In genomic region chr14:66284346-66284745, GRCh38 we compare ENCODE assay signal across 20 cellular contexts.
DNase-seq lines count a peak whose midpoint lies in the region; ATAC-seq and TF ChIP-seq lines count a peak whose summit lies in the region.
"Had no signal": no experiment of that assay in that cellular context is flagged by ENCODE, and none has a peak within 500 bp of the region (broad histone marks: within the 10 kb centered on the region; RNA-seq: fewer than 3 reads in every experiment).

No MANE protein-coding gene starts in this region.

- CTCF ChIA-PET in AG04449 (lab: Yijun Ruan, JAX): no interaction called here

- intact Hi-C loops in vagina (cut with DNase I): no loop called here

- H3K27ac ChIP-seq in brain microvascular endothelial cell (no peak overlapping the region), vagina (no peak overlapping the region)
- H3K27ac ChIP-seq: HL-60, transverse colon had no signal

- H3K36me3 ChIP-seq in brain microvascular endothelial cell (replicated peaks) (no peaks in the 10 kb centered on the region), vagina (no peaks in the 10 kb centered on the region)
- H3K36me3 ChIP-seq: transverse colon had no signal

- peak; percentile 19 for DNase-seq in AG04449 (ENCODE audit: low read depth, low spot score)
- DNase-seq in HT1080 (ENCODE audit: low read depth): peak; percentile 74
- peak; percentile 16 for DNase-seq in brain microvascular endothelial cell
- peak; percentile 59 for DNase-seq in kidney glomerular epithelial cell (lab: John Stamatoyannopoulos, UW)
- no peak for DNase-seq in NCI-H187 treated with DMSO at 0.1 percent for 48 hours (lab: John Stamatoyannopoulos, UW)
- no peak for DNase-seq in stimulated activated effector memory CD8-positive, alpha-beta T cell treated with anti-CD3 and anti-CD28 coated beads, Interleukin-12 subunit alpha, Interleukin-12 subunit beta, amount 100 ng/mL, for 72 hours (ENCODE audit: low spot score in 2 of 2)
- DNase-seq in GOT3 (lab: John Stamatoyannopoulos, UW): no peak
- no peak for DNase-seq in vagina (ENCODE audit: extremely low spot score in 2 of 2)
- DNase-seq: activated CD4-positive, alpha-beta T cell treated with anti-CD3 and anti-CD28 coated beads, Interleukin-2, amount 10 ng/mL, durations not matched to agents 7 days and 5 days; activated T-cell treated with anti-CD3 and anti-CD28 coated beads, Interleukin-2, amount 50 U/mL, for 24 hours; head of caudate nucleus; mucosa of descending colon; NCI-H1436; NCI-H2227 treated with DMSO at 0.1 percent for 48 hours; occipital lobe; SHP77; transverse colon had no signal

- no peaks in the 10 kb centered on the region for H3K4me1 ChIP-seq in vagina
- H3K4me1 ChIP-seq: transverse colon had no signal

- H3K4me1 Mint-ChIP-seq in stimulated activated effector memory CD8-positive, alpha-beta T cell treated with anti-CD3 and anti-CD28 coated beads, Interleukin-12 subunit alpha, Interleukin-12 subunit beta, amount 100 ng/mL, for 72 hours: no peaks in the 10 kb centered on the region
- H3K4me1 Mint-ChIP-seq: activated CD4-positive, alpha-beta T cell treated with anti-CD3 and anti-CD28 coated beads, Interleukin-2, amount 10 ng/mL, durations not matched to agents 7 days and 5 days; stimulated activated memory B cell treated with anti-CD40 and anti-IgM and Interleukin-4, amounts not matched to agents 10 μg/mL and 1 μg/mL and 100 μg/mL, for 72 hours had no signal

- no peak for ATAC-seq in stimulated activated effector memory CD8-positive, alpha-beta T cell treated with anti-CD3 and anti-CD28 coated beads, Interleukin-12 subunit alpha, Interleukin-12 subunit beta, amount 100 ng/mL, for 72 hours
- ATAC-seq: mucosa of descending colon; stimulated activated memory B cell treated with anti-CD40 and anti-IgM and Interleukin-4, amounts not matched to agents 10 μg/mL and 1 μg/mL and 100 μg/mL, for 72 hours had no signal

- no peak for TF ChIP-seq CTCF in AG04449 (IDR thresholded peaks at IDR 0.05; ENCODE audit: insufficient read depth, low read length, missing control alignments)
- TF ChIP-seq CTCF in brain microvascular endothelial cell (IDR thresholded peaks at IDR 0.05; ENCODE audit: low read depth, low read length, missing control alignments): no peak
- no peak for TF ChIP-seq CTCF in vagina (IDR thresholded peaks at IDR 0.05)

- H3K4me3 ChIP-seq in AG04449 (ENCODE audit: low read depth, low read length) (no peak overlapping the region), brain microvascular endothelial cell (ENCODE audit: low read depth, low read length) (no peak overlapping the region), vagina (no peak overlapping the region)
- H3K4me3 ChIP-seq: mucosa of descending colon, transverse colon had no signal

- in situ Hi-C loops in brain microvascular endothelial cell (cut with HindIII; ENCODE audit: low pct_ligation_motif_present, low sequenced_read_pairs): no loop called here

- no peak overlapping the region for H3K27ac Mint-ChIP-seq in stimulated activated effector memory CD8-positive, alpha-beta T cell treated with anti-CD3 and anti-CD28 coated beads, Interleukin-12 subunit alpha, Interleukin-12 subunit beta, amount 100 ng/mL, for 72 hours
- H3K27ac Mint-ChIP-seq: activated CD4-positive, alpha-beta T cell treated with anti-CD3 and anti-CD28 coated beads, Interleukin-2, amount 10 ng/mL, durations not matched to agents 7 days and 5 days; activated T-cell treated with anti-CD3 and anti-CD28 coated beads, Interleukin-2, amount 50 U/mL, for 24 hours; stimulated activated memory B cell treated with anti-CD40 and anti-IgM and Interleukin-4, amounts not matched to agents 10 μg/mL and 1 μg/mL and 100 μg/mL, for 72 hours; T-helper 2 cell treated with Interferon-gamma antibody and Interleukin-4, amounts not matched to agents 5 μg/mL and 100 μg/mL, for 36 hours had no signal

- POLR2A ChIA-PET in AG04449 (lab: Yijun Ruan, JAX): no interaction called here

- TF ChIP-seq POLR2A in vagina (IDR thresholded peaks at IDR 0.05): no peak

- H3K4me3 Mint-ChIP-seq in stimulated activated effector memory CD8-positive, alpha-beta T cell treated with anti-CD3 and anti-CD28 coated beads, Interleukin-12 subunit alpha, Interleukin-12 subunit beta, amount 100 ng/mL, for 72 hours: no peak overlapping the region
- H3K4me3 Mint-ChIP-seq: activated CD4-positive, alpha-beta T cell treated with anti-CD3 and anti-CD28 coated beads, Interleukin-2, amount 10 ng/mL, durations not matched to agents 7 days and 5 days; activated T-cell treated with anti-CD3 and anti-CD28 coated beads, Interleukin-2, amount 50 U/mL, for 24 hours; stimulated activated memory B cell treated with anti-CD40 and anti-IgM and Interleukin-4, amounts not matched to agents 10 μg/mL and 1 μg/mL and 100 μg/mL, for 72 hours; T-helper 2 cell treated with Interferon-gamma antibody and Interleukin-4, amounts not matched to agents 5 μg/mL and 100 μg/mL, for 36 hours had no signal

- no peaks in the 10 kb centered on the region for H3K36me3 Mint-ChIP-seq in stimulated activated effector memory CD8-positive, alpha-beta T cell treated with anti-CD3 and anti-CD28 coated beads, Interleukin-12 subunit alpha, Interleukin-12 subunit beta, amount 100 ng/mL, for 72 hours
- H3K36me3 Mint-ChIP-seq: stimulated activated memory B cell treated with anti-CD40 and anti-IgM and Interleukin-4, amounts not matched to agents 10 μg/mL and 1 μg/mL and 100 μg/mL, for 72 hours had no signal

- no peaks in the 10 kb centered on the region for H3K27me3 ChIP-seq in brain microvascular endothelial cell (replicated peaks)
- no peaks in the 10 kb centered on the region for H3K27me3 ChIP-seq in vagina
- H3K27me3 ChIP-seq: transverse colon had no signal

- no peaks in the 10 kb centered on the region for H3K9me3 ChIP-seq in vagina
- H3K9me3 ChIP-seq: mucosa of descending colon, transverse colon had no signal

- H3K9me3 Mint-ChIP-seq in stimulated activated effector memory CD8-positive, alpha-beta T cell treated with anti-CD3 and anti-CD28 coated beads, Interleukin-12 subunit alpha, Interleukin-12 subunit beta, amount 100 ng/mL, for 72 hours: peaks cover 5% of the 10 kb centered on the region

Comparison
In these comparisons a context has a peak if more than half of its experiments do, and no peak if none do; other contexts are left out.
1. DNase-seq: peak in AG04449 (single experiment), HT1080 (single experiment), brain microvascular endothelial cell (single experiment) and kidney glomerular epithelial cell (single experiment); none in NCI-H187 treated with DMSO at 0.1 percent for 48 hours (single experiment), stimulated activated effector memory CD8-positive, alpha-beta T cell treated with anti-CD3 and anti-CD28 coated beads, Interleukin-12 subunit alpha, Interleukin-12 subunit beta, amount 100 ng/mL, for 72 hours (0 of 2), GOT3 (single experiment) and vagina (0 of 2).